Comparison of ENCODE assay signal across 7 cellular contexts in genomic region chr18:48676756-48677368, GRCh38.
A peak's percentile ranks its signal among the peaks of the same experiment; 100 is the strongest.
DNase-seq lines count a peak whose midpoint lies in the region; ATAC-seq and TF ChIP-seq lines count a peak whose summit lies in the region.

No MANE protein-coding gene starts in this region.

- ATAC-seq in HG03520 (IDR thresholded peaks at IDR 0.05; ENCODE audit: unreplicated experiment): peak; percentile 57
- peak in 1 of 2 donors; percentile 62 for ATAC-seq in upper lobe of left lung (ENCODE audit: low FRiP score in 2 of 2)

- 14 to 43% methylated on average over 6 to 17 of the region's 17 CpGs for WGBS in upper lobe of left lung, 2 donors

- H3K27ac ChIP-seq in parathyroid adenoma (no peak overlapping the region), upper lobe of left lung (peak overlapping the region in 1 of 4 donors; percentile 33)

- H3K9me3 ChIP-seq in parathyroid adenoma (ENCODE audit: control insufficient read depth, low read length): no peaks in the 10 kb centered on the region
- H3K9me3 ChIP-seq in upper lobe of left lung: no peaks in the 10 kb centered on the region

- peak; percentile 76 for TF ChIP-seq CTCF in GM12865 (IDR thresholded peaks at IDR 0.05; ENCODE audit: insufficient read depth, low read depth, low read length, missing control alignments)
- TF ChIP-seq CTCF in parathyroid adenoma (IDR thresholded peaks at IDR 0.05): peak; percentile 80
- peak; percentile 74 to 86 (median 80) for TF ChIP-seq CTCF in upper lobe of left lung (IDR thresholded peaks at IDR 0.05)

- no peak for TF ChIP-seq POLR2A in upper lobe of left lung (IDR thresholded peaks at IDR 0.05)

- no peak overlapping the region for H2AFZ ChIP-seq in parathyroid adenoma

- H3K36me3 ChIP-seq in parathyroid adenoma (ENCODE audit: control insufficient read depth, insufficient read depth, low read length): no peaks in the 10 kb centered on the region
- H3K36me3 ChIP-seq in upper lobe of left lung: no peaks in the 10 kb centered on the region

- no peak overlapping the region for H3K4me3 ChIP-seq in GM12865 (ENCODE audit: low read depth, low read length)
- no peak overlapping the region for H3K4me3 ChIP-seq in parathyroid adenoma (ENCODE audit: low read depth, low read length)
- no peak overlapping the region for H3K4me3 ChIP-seq in upper lobe of left lung

- no peak overlapping the region for H3K9ac ChIP-seq in parathyroid adenoma

- peak; percentile 73 for DNase-seq in GM12865 (ENCODE audit: low read depth)
- peak; percentile 55 for DNase-seq in RPMI7951 (ENCODE audit: low read depth)
- DNase-seq in activated gamma-delta T cell treated with anti-CD3 and anti-CD28 coated beads, Interleukin-2, amount 50 U/mL, for 16 hours (ENCODE audit: low read depth): peak; percentile 34
- peak; percentile 77 for DNase-seq in germinal center (ENCODE audit: low spot score)
- peak; percentile 74 to 90 for DNase-seq in upper lobe of left lung

- peaks cover 3% of the 10 kb centered on the region for H3K79me2 ChIP-seq in parathyroid adenoma

- no peaks in the 10 kb centered on the region for H3K4me1 ChIP-seq in parathyroid adenoma
- peaks cover 34 to 52% (median 47%) of the 10 kb centered on the region in 4 donors for H3K4me1 ChIP-seq in upper lobe of left lung

- H3K27me3 ChIP-seq in parathyroid adenoma (ENCODE audit: control insufficient read depth, insufficient read depth, low read length): no peaks in the 10 kb centered on the region
- no peaks in the 10 kb centered on the region for H3K27me3 ChIP-seq in upper lobe of left lung

- no peak overlapping the region for H3K4me2 ChIP-seq in parathyroid adenoma (ENCODE audit: low read length)

- TF ChIP-seq EP300 in upper lobe of left lung (IDR thresholded peaks at IDR 0.05): no peak
